8 cellular contexts compared by ENCODE assay signal in the genomic region with DNA sequence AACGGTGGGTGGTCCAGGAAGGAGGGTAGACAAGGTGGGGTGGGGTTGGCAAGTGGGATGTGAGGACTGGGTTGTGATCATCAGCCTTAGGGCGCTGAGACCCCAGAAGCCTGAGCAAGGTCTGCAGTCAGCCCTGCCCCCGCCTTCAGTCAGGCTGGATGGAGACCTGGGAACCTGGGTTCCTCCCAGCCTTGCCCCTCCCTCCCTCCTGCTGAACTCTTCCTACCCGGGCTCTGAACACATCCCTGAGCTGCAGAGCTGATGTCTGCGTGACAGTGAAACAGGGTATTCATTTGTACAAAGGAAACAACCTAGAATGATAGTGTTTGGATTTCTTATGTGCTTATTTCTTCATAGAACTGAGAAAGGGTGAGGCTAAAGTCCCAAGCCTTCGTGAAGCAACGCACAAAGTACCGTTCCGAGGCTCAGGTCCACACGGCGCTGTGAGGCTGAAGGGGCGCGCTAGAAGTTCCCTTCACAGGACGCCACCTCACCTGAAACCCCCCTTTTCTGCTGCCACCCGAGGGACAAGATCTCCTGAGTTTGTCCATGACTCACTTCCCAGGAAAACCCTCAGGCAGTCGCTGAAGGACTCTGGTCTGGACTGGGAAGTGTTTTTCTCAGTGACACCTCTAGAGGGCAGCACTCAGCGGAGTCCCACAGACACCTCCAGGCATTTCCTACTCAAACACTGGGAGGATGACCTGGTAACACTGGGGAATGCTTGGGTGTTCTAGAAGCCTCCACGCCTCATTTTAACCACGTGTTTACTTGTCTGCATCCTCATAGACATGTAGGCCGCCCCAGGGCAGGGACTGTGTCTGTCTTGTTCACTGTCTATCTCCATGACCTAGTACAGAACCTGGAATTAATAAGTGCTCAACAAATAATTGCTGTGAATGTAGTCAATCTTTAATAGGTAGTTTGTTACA. TPM values are rescaled to one million over a fixed set of nuclear protein-coding genes. Genes with fewer than 3 reads are reported as not detected.
DNase-seq lines count a peak whose midpoint lies in the region; ATAC-seq, FAIRE-seq and TF ChIP-seq lines count a peak whose summit lies in the region.

No MANE protein-coding gene starts in this region.

- no peaks in the 10 kb centered on the region for H3K4me1 Mint-ChIP-seq in nephron progenitor cell

- intact Hi-C loops in tibial artery (cut with DNase I; ENCODE audit: low total_unique reads), result no loop called here

- DNase-seq in A549 (ENCODE audit: low read depth in 1 of 2, low spot score in 1 of 2), result peak; percentile 52 to 76
- peak; percentile 32 for DNase-seq in GM12892 (ENCODE audit: insufficient read length)
- DNase-seq in NCI-H82 (lab: John Stamatoyannopoulos, UW), result peak; percentile 82
- DNase-seq in activated CD8-positive, alpha-beta memory T cell treated with anti-CD3 and anti-CD28 coated beads for 48 hours (ENCODE audit: low read depth in 2 of 3, low spot score in 2 of 3), result peak in 2 of 3 experiments; percentile 14 to 19
- peak; percentile 63 for DNase-seq in nephron progenitor cell
- no peak for DNase-seq in tibial artery

- H3K4me1 ChIP-seq in A549 (no peaks in the 10 kb centered on the region), tibial artery (no peaks in the 10 kb centered on the region)

- H3K9me3 ChIP-seq in A549 (no peaks in the 10 kb centered on the region), tibial artery (no peaks in the 10 kb centered on the region)

- no peak for FAIRE-seq in A549 (lab: Jason Lieb, UNC)
- FAIRE-seq in GM12892 (lab: Jason Lieb, UNC), result peak; percentile 64

- no peaks in the 10 kb centered on the region for H3K9me3 Mint-ChIP-seq in nephron progenitor cell

- peak overlapping the region; percentile 84 for H3K4me2 ChIP-seq in A549

- no peaks in the 10 kb centered on the region for H3K27me3 ChIP-seq in tibial artery

- H3K36me3 Mint-ChIP-seq in nephron progenitor cell (ENCODE audit: low read depth), result no peaks in the 10 kb centered on the region

- H3K27ac ChIP-seq in A549 (peak overlapping the region; percentile 39 to 66; a peak in 4 of 6 replicates), tibial artery (no peak overlapping the region)

- peaks cover 18% of the 10 kb centered on the region for H3K27me3 Mint-ChIP-seq in nephron progenitor cell (ENCODE audit: low read depth, poor library complexity)

- TF ChIP-seq CTCF in A549 (IDR thresholded peaks at IDR 0.05), result peak; percentile 60
- TF ChIP-seq CTCF in nephron progenitor cell (IDR thresholded peaks at IDR 0.05), result peak; percentile 56
- TF ChIP-seq CTCF in tibial artery (IDR thresholded peaks at IDR 0.05), result peak; percentile 38 to 42

- TF ChIP-seq EP300 in A549 (IDR thresholded peaks at IDR 0.05), result no peak

- H3K36me3 ChIP-seq in tibial artery, result no peaks in the 10 kb centered on the region

- peak; percentile 48 to 55; a peak in 4 of 5 replicates for TF ChIP-seq RAD21 in A549 (conservative IDR thresholded peaks at IDR 0.05 in 1 of 2, IDR thresholded peaks at IDR 0.05 in 1 of 2)

- TF ChIP-seq POLR2A in A549 (IDR thresholded peaks at IDR 0.05; ENCODE audit: low read length) (no peak), GM12892 (IDR thresholded peaks at IDR 0.05; ENCODE audit: low read depth, low read length) (no peak)

- peak; percentile 99 to 100 for ATAC-seq in A549
- peak; percentile 68 for ATAC-seq in HG03066 (IDR thresholded peaks at IDR 0.05; ENCODE audit: low read depth, unreplicated experiment)
- ATAC-seq in esophagus mucosa, result peak; percentile 99

- POLR2A ChIA-PET in A549 (lab: Yijun Ruan, JAX), result no interaction called here

- no peak overlapping the region for H3K27ac Mint-ChIP-seq in nephron progenitor cell

- H3K4me3 Mint-ChIP-seq in nephron progenitor cell, result no peak overlapping the region

- CTCF ChIA-PET in A549 (lab: Yijun Ruan, JAX), result interaction anchor here (1.4 kb wide), 1 partner anchor 36 kb away, joined by 4 read pairs; no protein-coding TSS in a partner anchor

- H3K4me3 ChIP-seq in A549 (peak overlapping the region; percentile 39), tibial artery (no peak overlapping the region)

- 23% methylated on average over 14 of the region's 20 CpGs for WGBS in A549 (ENCODE audit: missing lambda C conversion rate)

TF ChIP-seq in A549, 52 proteins besides CTCF, POLR2A, EP300 and RAD21:
- peak; percentile 55 for TF ChIP-seq SMC3 (IDR thresholded peaks at IDR 0.05)
- TF ChIP-seq CHD2 (IDR thresholded peaks at IDR 0.05; ENCODE audit: low read length, partially characterized antibody), result no peak
- TF ChIP-seq E2F6 (IDR thresholded peaks at IDR 0.05; ENCODE audit: borderline replicate concordance, low read depth), result peak; percentile 56; the same call in 1 of the 2 replicates
- TF ChIP-seq FOSL2 (IDR thresholded peaks at IDR 0.05), result no peak
- TF ChIP-seq FOSL2 (CRISPR knock-in tag; IDR thresholded peaks at IDR 0.05), result peak; percentile 58
- TF ChIP-seq, protein P1, sequence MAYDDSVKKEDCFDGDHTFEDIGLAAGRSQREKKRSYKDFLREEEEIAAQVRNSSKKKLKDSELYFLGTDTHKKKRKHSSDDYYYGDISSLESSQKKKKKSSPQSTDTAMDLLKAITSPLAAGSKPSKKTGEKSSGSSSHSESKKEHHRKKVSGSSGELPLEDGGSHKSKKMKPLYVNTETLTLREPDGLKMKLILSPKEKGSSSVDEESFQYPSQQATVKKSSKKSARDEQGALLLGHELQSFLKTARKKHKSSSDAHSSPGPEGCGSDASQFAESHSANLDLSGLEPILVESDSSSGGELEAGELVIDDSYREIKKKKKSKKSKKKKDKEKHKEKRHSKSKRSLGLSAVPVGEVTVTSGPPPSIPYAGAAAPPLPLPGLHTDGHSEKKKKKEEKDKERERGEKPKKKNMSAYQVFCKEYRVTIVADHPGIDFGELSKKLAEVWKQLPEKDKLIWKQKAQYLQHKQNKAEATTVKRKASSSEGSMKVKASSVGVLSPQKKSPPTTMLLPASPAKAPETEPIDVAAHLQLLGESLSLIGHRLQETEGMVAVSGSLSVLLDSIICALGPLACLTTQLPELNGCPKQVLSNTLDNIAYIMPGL (CRISPR knock-in tag; IDR thresholded peaks at IDR 0.05; ENCODE audit: borderline replicate concordance), result no peak
- no peak for TF ChIP-seq ZC3H11A (IDR thresholded peaks at IDR 0.05)
- TF ChIP-seq MAX (IDR thresholded peaks at IDR 0.05), result peak; percentile 80
- TF ChIP-seq GATA3 (IDR thresholded peaks at IDR 0.05; ENCODE audit: borderline replicate concordance), result no peak
- no peak for TF ChIP-seq BCL3 (IDR thresholded peaks at IDR 0.05)

RNA-seq across cellular contexts. Expression of gene GSTA5, which starts 1.2 kb away (rescaled TPM):
- not detected in 2 replicates for polyA plus RNA-seq in A549 (2011; rRNA removed)
- not detected in 2 replicates for polyA plus RNA-seq in A549 (2012; cell fraction: cytosol; rRNA removed)
- not detected in 2 replicates for polyA plus RNA-seq in A549 (2012; cell fraction: nucleus; rRNA removed)
- not detected in 3 replicates for polyA plus RNA-seq in A549 (2017; fragmentation: RNase III; extraction: RNeasy Plus Mini Kit Qiagen cat#74134 plus additional on column Dnase treatment)
- not detected in 2 replicates for polyA minus RNA-seq in A549 (2011; rRNA and poly(A)+ RNA removed)
- polyA plus RNA-seq in GM12892 (2012; ENCODE audit: missing spikeins), result not detected
- total RNA-seq in esophagus mucosa, result not detected

RNA-seq across cellular contexts. Expression of gene GSTA1, which starts 35.8 kb away (rescaled TPM):
- 0.81 and 0.93 TPM in 2 replicates for polyA plus RNA-seq in A549 (2011; rRNA removed)
- polyA plus RNA-seq in A549 (2012; cell fraction: cytosol; rRNA removed), result 0.05 TPM in 1 of 2 replicates, not detected in the other
- polyA plus RNA-seq in A549 (2012; cell fraction: nucleus; rRNA removed), result not detected in 2 replicates
- 0.09 TPM in 1 of 3 replicates, not detected in the others for polyA plus RNA-seq in A549 (2017; fragmentation: RNase III; extraction: RNeasy Plus Mini Kit Qiagen cat#74134 plus additional on column Dnase treatment)
- not detected in 2 replicates for polyA minus RNA-seq in A549 (2011; rRNA and poly(A)+ RNA removed)
- not detected for polyA plus RNA-seq in GM12892 (2012; ENCODE audit: missing spikeins)
- 1.6 TPM for total RNA-seq in esophagus mucosa

Comparison
In these comparisons a context has a peak if more than half of its experiments do, and no peak if none do; other contexts are left out.
1. DNase-seq: peak in A549 (2 of 2), GM12892 (single experiment), NCI-H82 (single experiment), activated CD8-positive, alpha-beta memory T cell treated with anti-CD3 and anti-CD28 coated beads for 48 hours (2 of 3) and nephron progenitor cell (single experiment); none in tibial artery (0 of 2).
2. H3K27ac ChIP-seq: peak in A549 (2 of 2); none in tibial artery (0 of 2).
3. Peak in every context shown above with its lines, with median percentiles within 50 percentile points of each other: ATAC-seq and CTCF ChIP-seq.